8 cellular contexts compared by ENCODE assay signal in the genomic region with DNA sequence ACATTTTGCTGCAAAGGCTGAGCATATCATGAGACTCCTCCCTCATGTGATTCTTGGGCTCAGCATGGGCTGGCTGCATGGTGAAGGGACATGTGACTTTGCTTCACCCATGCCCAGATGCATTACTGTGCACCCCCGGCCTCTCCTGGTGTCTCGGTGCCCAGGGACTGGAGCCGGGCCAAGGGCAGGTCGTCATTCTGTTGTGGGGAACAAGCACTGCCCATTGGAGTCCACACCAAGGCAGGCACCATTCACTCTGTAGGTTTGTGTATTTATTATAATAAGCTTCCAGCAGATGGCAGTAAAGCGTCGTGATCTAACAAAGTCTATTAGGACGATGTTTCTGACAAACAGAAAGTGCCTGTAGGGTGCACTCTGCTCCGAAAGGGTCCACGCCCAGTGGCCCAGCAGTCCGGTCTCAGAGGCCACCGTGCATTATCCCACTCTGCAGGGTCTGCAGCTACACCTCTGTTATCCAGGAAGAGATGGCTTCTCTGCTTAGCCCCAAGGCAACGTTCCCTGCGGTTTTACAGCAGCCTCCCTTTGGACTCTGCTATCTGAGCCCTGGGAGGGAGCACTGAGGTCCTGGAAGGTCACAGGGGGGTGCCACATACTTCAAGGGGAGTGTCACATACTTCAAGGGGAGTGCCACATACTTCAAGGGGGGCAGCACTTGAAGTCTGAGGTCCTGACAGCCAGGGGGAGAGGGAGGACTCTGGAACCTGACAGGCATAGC.
DNase-seq lines count a peak whose midpoint lies in the region; ATAC-seq lines count a peak whose summit lies in the region.

No MANE protein-coding gene starts in this region.

- no peaks in the 10 kb centered on the region for H3K36me3 Mint-ChIP-seq in immature natural killer cell

- peak overlapping the region in 3 of 6 donors; percentile 20 to 69 (median 33) for H3K27ac Mint-ChIP-seq in immature natural killer cell

- peak; percentile 85 for DNase-seq in AG08395 (ENCODE audit: low spot score)
- DNase-seq in NCI-H1930 (lab: John Stamatoyannopoulos, UW): peak; percentile 74 to 75
- peak in 3 of 5 experiments; percentile 12 to 73 (median 15) for DNase-seq in T-helper 2 cell
- peak; percentile 49 to 83 for DNase-seq in T47D (ENCODE audit: low read depth in 1 of 2, low spot score in 1 of 2)
- peak; percentile 43 to 54 (median 45) for DNase-seq in immature natural killer cell
- DNase-seq in smooth muscle cell of the brain vasculature (ENCODE audit: low read depth, low spot score): peak; percentile 61

- H3K27me3 Mint-ChIP-seq in immature natural killer cell (ENCODE audit: low read depth in 3 of 3): peaks cover 2 to 6% (median 3%) of the 10 kb centered on the region in 3 donors

- ATAC-seq in GM18517 (IDR thresholded peaks at IDR 0.05; ENCODE audit: unreplicated experiment): peak; percentile 99
- peak; percentile 98 for ATAC-seq in HG02981 (IDR thresholded peaks at IDR 0.05; ENCODE audit: unreplicated experiment)

- peaks cover 11% of the 10 kb centered on the region in 2 donors for H3K4me1 Mint-ChIP-seq in immature natural killer cell

- peak overlapping the region; percentile 68 to 82 (median 73) for H3K4me3 Mint-ChIP-seq in immature natural killer cell

- in situ Hi-C loops in T47D (cut with HindIII; ENCODE audit: low pct_unique_long_range_greater_than_20kb, low sequenced_read_pairs): no loop called here

- H3K9me3 Mint-ChIP-seq in immature natural killer cell: no peaks in the 10 kb centered on the region

Comparison
In these comparisons a context has a peak if more than half of its experiments do, and no peak if none do; other contexts are left out.
1. Peak in every context shown above with its lines: DNase-seq and ATAC-seq.
2. DNase-seq: peak in every context shown above with its lines; median percentile 85 in AG08395; 74 in NCI-H1930; 66 in T47D; 61 in smooth muscle cell of the brain vasculature; 45 in immature natural killer cell; 15 in T-helper 2 cell.